1 cellular context compared by ENCODE assay signal in the genomic region with DNA sequence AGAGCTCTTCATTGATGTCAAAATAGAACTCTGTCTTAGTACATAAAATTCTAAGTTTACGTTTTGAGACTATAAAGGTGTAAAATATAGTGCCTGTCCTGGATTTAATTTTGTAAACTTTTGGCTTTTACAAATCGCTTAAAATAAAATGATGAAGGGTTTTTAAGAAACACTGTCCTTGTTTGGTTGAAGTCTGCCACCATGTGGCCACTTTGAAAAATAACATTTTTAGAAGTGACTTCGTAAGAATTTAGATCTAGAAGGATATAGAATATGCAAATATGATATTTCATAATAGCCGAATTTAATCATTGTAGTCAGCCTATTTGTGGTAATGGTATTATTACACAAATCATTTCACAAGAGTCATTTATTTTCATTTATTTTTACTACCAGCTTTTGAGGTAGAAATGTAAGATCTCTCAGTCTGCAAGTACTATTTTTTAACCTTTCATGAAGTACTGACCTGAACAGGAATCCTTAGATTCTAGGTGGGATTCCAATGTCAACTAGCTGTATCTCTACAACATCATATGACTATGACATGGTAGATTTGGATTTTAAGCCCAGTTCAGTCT.
TF ChIP-seq lines count a peak whose summit lies in the region.

No MANE protein-coding gene starts in this region.

TF ChIP-seq in IMR-90, 13 proteins besides CTCF, POLR2A, EP300 and RAD21 (continued from another document):
- TF ChIP-seq, protein P1, sequence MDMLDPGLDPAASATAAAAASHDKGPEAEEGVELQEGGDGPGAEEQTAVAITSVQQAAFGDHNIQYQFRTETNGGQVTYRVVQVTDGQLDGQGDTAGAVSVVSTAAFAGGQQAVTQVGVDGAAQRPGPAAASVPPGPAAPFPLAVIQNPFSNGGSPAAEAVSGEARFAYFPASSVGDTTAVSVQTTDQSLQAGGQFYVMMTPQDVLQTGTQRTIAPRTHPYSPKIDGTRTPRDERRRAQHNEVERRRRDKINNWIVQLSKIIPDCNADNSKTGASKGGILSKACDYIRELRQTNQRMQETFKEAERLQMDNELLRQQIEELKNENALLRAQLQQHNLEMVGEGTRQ (IDR thresholded peaks at IDR 0.05; ENCODE audit: low read depth, low read length), result no peak
- TF ChIP-seq CEBPB (IDR thresholded peaks at IDR 0.05; ENCODE audit: low read depth, low read length), result 0 out of 2 replicates have a peak, but pooled peaks have one; percentile 2
- no peak for TF ChIP-seq ELK1 (IDR thresholded peaks at IDR 0.05; ENCODE audit: borderline replicate concordance, low read depth, low read length)
